1 cellular context compared by ENCODE assay signal in the genomic region with DNA sequence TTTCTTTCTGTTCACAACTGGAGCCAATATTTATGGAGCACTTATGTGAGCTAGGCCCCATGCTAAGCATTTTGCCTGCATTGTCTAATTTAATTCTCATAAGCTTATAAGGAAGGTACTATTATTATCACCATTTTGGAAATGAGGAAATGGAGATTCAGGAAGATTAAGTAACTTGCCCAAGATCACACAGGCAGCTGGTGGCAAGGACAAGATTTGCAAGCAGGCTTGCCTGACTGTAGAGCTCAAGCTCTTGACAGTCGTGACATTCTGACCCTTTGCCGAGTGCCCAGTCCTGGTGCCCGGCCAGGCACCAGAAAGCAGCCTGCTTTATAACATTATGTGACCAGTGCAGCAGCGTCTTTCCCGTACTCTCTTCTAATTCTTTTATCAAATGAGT.
TF ChIP-seq lines count a peak whose summit lies in the region.

No MANE protein-coding gene starts in this region.

TF ChIP-seq in IMR-90, 13 proteins besides CTCF, POLR2A, EP300 and RAD21:
- TF ChIP-seq NFE2L2 (IDR thresholded peaks at IDR 0.05; ENCODE audit: low read depth, low read length) = no peak
- TF ChIP-seq, protein P1, sequence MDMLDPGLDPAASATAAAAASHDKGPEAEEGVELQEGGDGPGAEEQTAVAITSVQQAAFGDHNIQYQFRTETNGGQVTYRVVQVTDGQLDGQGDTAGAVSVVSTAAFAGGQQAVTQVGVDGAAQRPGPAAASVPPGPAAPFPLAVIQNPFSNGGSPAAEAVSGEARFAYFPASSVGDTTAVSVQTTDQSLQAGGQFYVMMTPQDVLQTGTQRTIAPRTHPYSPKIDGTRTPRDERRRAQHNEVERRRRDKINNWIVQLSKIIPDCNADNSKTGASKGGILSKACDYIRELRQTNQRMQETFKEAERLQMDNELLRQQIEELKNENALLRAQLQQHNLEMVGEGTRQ (IDR thresholded peaks at IDR 0.05; ENCODE audit: low read depth, low read length) = no peak
- TF ChIP-seq FOS (IDR thresholded peaks at IDR 0.05; ENCODE audit: low read depth, low read length) = no peak
- no peak for TF ChIP-seq MAZ (IDR thresholded peaks at IDR 0.05; ENCODE audit: borderline replicate concordance, low read depth, low read length)
- no peak for TF ChIP-seq CEBPB (IDR thresholded peaks at IDR 0.05; ENCODE audit: low read depth, low read length)
- TF ChIP-seq, protein P2, sequence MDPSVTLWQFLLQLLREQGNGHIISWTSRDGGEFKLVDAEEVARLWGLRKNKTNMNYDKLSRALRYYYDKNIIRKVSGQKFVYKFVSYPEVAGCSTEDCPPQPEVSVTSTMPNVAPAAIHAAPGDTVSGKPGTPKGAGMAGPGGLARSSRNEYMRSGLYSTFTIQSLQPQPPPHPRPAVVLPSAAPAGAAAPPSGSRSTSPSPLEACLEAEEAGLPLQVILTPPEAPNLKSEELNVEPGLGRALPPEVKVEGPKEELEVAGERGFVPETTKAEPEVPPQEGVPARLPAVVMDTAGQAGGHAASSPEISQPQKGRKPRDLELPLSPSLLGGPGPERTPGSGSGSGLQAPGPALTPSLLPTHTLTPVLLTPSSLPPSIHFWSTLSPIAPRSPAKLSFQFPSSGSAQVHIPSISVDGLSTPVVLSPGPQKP (IDR thresholded peaks at IDR 0.05; ENCODE audit: borderline replicate concordance, low read depth, low read length) = no peak
- TF ChIP-seq BHLHE40 (IDR thresholded peaks at IDR 0.05; ENCODE audit: low read depth, low read length) = no peak
- no peak for TF ChIP-seq SMC3 (IDR thresholded peaks at IDR 0.05; ENCODE audit: low read depth, low read length)
- no peak for TF ChIP-seq CHD1 (IDR thresholded peaks at IDR 0.05; ENCODE audit: low read depth, low read length)
- no peak for TF ChIP-seq MAFK (IDR thresholded peaks at IDR 0.05; ENCODE audit: low read depth, low read length)
- no peak for TF ChIP-seq RFX5 (IDR thresholded peaks at IDR 0.05; ENCODE audit: low read depth, low read length)
- no peak for TF ChIP-seq RCOR1 (IDR thresholded peaks at IDR 0.05; ENCODE audit: insufficient replicate concordance, low read length)
TF ChIP-seq in IMR-90: peak in this region for 0.
